ENCODE assay signal across 23 cellular contexts in genomic region chr9:32665101-32665500, GRCh38. TPM values are rescaled to one million over a fixed set of nuclear protein-coding genes. Genes with fewer than 3 reads are reported as not detected.
DNase-seq lines count a peak whose midpoint lies in the region; ATAC-seq and TF ChIP-seq lines count a peak whose summit lies in the region.
"Had no signal": no experiment of that assay in that cellular context is flagged by ENCODE, and none has a peak within 500 bp of the region (broad histone marks: within the 10 kb centered on the region; RNA-seq: fewer than 3 reads in every experiment).

No MANE protein-coding gene starts in this region.

- no peaks in the 10 kb centered on the region for H4K20me1 ChIP-seq in PC-9 (ENCODE audit: insufficient read depth)
- no peaks in the 10 kb centered on the region for H4K20me1 ChIP-seq in MM.1S (ENCODE audit: insufficient read depth, low read length)

- H3K9me3 ChIP-seq in PC-9 (ENCODE audit: insufficient read depth, low read depth) (no peaks in the 10 kb centered on the region), MM.1S (replicated peaks; ENCODE audit: insufficient read depth, low read length) (no peaks in the 10 kb centered on the region)
- H3K9me3 ChIP-seq: Caco-2, heart right ventricle had no signal

- ATAC-seq in GM21737 (IDR thresholded peaks at IDR 0.05; ENCODE audit: unreplicated experiment) = no peak
- ATAC-seq: heart right ventricle; sciatic nerve; stimulated activated naive B cell treated with anti-CD40 and anti-IgM and Interleukin-4, amounts not matched to agents 10 μg/mL and 1 μg/mL and 100 μg/mL, for 72 hours had no signal

- no peak overlapping the region for H2AFZ ChIP-seq in PC-9
- H2AFZ ChIP-seq in MM.1S (ENCODE audit: low read length) = no peak overlapping the region

- intact Hi-C loops in PC-9 (cut with micrococcal nuclease; ENCODE audit: unreplicated experiment) = no loop called here

- no peak overlapping the region for H3K4me3 ChIP-seq in PC-9
- H3K4me3 ChIP-seq in epithelial cell of esophagus (ENCODE audit: low read length) = no peak overlapping the region
- H3K4me3 ChIP-seq in MM.1S (ENCODE audit: low read length) = no peak overlapping the region
- H3K4me3 ChIP-seq: heart right ventricle, lung, tibial nerve had no signal

- H3K4me2 ChIP-seq in PC-9 (peak overlapping the region; percentile 39), MM.1S (ENCODE audit: low read depth, low read length) (no peak overlapping the region)

- H3K27ac ChIP-seq in PC-9 (peak overlapping the region; percentile 87), MM.1S (ENCODE audit: low read length) (no peak overlapping the region)
- H3K27ac ChIP-seq: heart right ventricle, tibial nerve had no signal

- H3K27me3 ChIP-seq in PC-9 (ENCODE audit: insufficient read depth, low read depth) (no peaks in the 10 kb centered on the region), MM.1S (replicated peaks; ENCODE audit: insufficient read depth, low read length) (no peaks in the 10 kb centered on the region)
- H3K27me3 ChIP-seq: tibial nerve had no signal

- H3K79me2 ChIP-seq in PC-9 (ENCODE audit: low read depth) = no peaks in the 10 kb centered on the region
- H3K79me2 ChIP-seq in MM.1S (ENCODE audit: low read length) = no peaks in the 10 kb centered on the region

- BruUV-seq in PC-9 (replicated peaks; lab: Mats Ljungman, UMichigan) = no TSS peak

- no peak overlapping the region for H3K9ac ChIP-seq in MM.1S (ENCODE audit: low read length)

- DNase-seq in ELR (ENCODE audit: low read depth) (peak; percentile 43), PC-9 (peak; percentile 40 to 78), epithelial cell of esophagus (ENCODE audit: low read depth) (peak; percentile 90), retina (peak; percentile 5), NCI-H446 treated with DMSO at 0.1 percent for 48 hours (lab: John Stamatoyannopoulos, UW) (no peak), MM.1S (no peak), mucosa of gallbladder (ENCODE audit: low spot score) (no peak)
- DNase-seq: Caco-2; H9; heart right ventricle; immature natural killer cell; NCI-H1694; NCI-H446; occipital lobe; stimulated activated naive B cell treated with anti-CD40 and anti-IgM and Interleukin-4, amounts not matched to agents 10 μg/mL and 1 μg/mL and 100 μg/mL, for 72 hours had no signal

- TF ChIP-seq CTCF in PC-9 (conservative IDR thresholded peaks at IDR 0.05) (no peak), epithelial cell of esophagus (IDR thresholded peaks at IDR 0.05; ENCODE audit: insufficient read depth, low read depth, low read length, missing control alignments) (no peak), MM.1S (IDR thresholded peaks at IDR 0.05; ENCODE audit: low read length) (no peak)

- H3K36me3 ChIP-seq in PC-9 (ENCODE audit: low read depth) (no peaks in the 10 kb centered on the region), MM.1S (replicated peaks; ENCODE audit: insufficient read depth, low read length) (no peaks in the 10 kb centered on the region)
- H3K36me3 ChIP-seq: heart right ventricle, tibial nerve had no signal

- POLR2A ChIA-PET in PC-9 (lab: Charles Lee; ENCODE audit: unreplicated experiment) = interaction anchor here (1.3 kb wide), 1 partner anchor 20 kb away, joined by 3 read pairs; no protein-coding TSS in a partner anchor

- H3K4me1 ChIP-seq in PC-9 (replicated peaks; ENCODE audit: insufficient read depth) = peaks cover 33% of the 10 kb centered on the region
- no peaks in the 10 kb centered on the region for H3K4me1 ChIP-seq in MM.1S (ENCODE audit: low read length)
- H3K4me1 ChIP-seq: Caco-2, heart right ventricle, tibial nerve had no signal

- CTCF ChIA-PET in PC-9 (lab: Charles Lee) = interaction anchor here (0.7 kb wide), 1 partner anchor 303 kb away, joined by 3 read pairs; no protein-coding TSS in a partner anchor

- H3K9me2 ChIP-seq in PC-9 (ENCODE audit: insufficient read depth) (no peaks in the 10 kb centered on the region), MM.1S (replicated peaks; ENCODE audit: insufficient read depth, low read length) (no peaks in the 10 kb centered on the region)

- H3F3A ChIP-seq in PC-9 (ENCODE audit: insufficient read depth, low read depth) (peaks cover 14% of the 10 kb centered on the region), MM.1S (ENCODE audit: insufficient read depth, low read length) (no peaks in the 10 kb centered on the region)

RNA-seq across cellular contexts. Expression of gene TAF1L, which starts 29.6 kb away (rescaled TPM):
- 0.07 TPM in 1 of 2 replicates, not detected in the other for total RNA-seq in PC-9 (2021)
- total RNA-seq in mucosa of gallbladder = 0.03 TPM
- total RNA-seq: activated T-helper 2 cell treated with anti-CD3 and anti-CD28 coated beads, Interferon-gamma antibody, Interleukin-2, Interleukin-4, amounts not matched to agents 10 μg/mL and 5 μg/mL and 100 μg/mL, durations not matched to agents 14 hours and 24 hours and 36 hours; B cell; Caco-2; cardiac septum; H9; heart right ventricle; RPMI7951; sciatic nerve had no signal

Comparison
In these comparisons a context has a peak if more than half of its experiments do, and no peak if none do; other contexts are left out.
1. DNase-seq: peak in ELR (single experiment), PC-9 (2 of 2), epithelial cell of esophagus (single experiment) and retina (single experiment); none in NCI-H446 treated with DMSO at 0.1 percent for 48 hours (single experiment), MM.1S (single experiment) and mucosa of gallbladder (single experiment).